34 cellular contexts compared by ENCODE assay signal in genomic region chr9:69049094-69049493, GRCh38. TPM values are rescaled to one million over a fixed set of nuclear protein-coding genes. Genes with fewer than 3 reads are reported as not detected.
"Had no signal": no experiment of that assay in that cellular context is flagged by ENCODE, and none has a peak within 500 bp of the region (broad histone marks: within the 10 kb centered on the region; RNA-seq: fewer than 3 reads in every experiment).

No MANE protein-coding gene starts in this region.

- H3K4me3 Mint-ChIP-seq: nephron; neural progenitor cell; stimulated activated effector memory CD8-positive, alpha-beta T cell treated with anti-CD3 and anti-CD28 coated beads, Interleukin-12 subunit alpha, Interleukin-12 subunit beta, amount 100 ng/mL, for 72 hours had no signal

- H2AFZ ChIP-seq: hepatocyte, neural progenitor cell had no signal

- H3K27me3 ChIP-seq: dorsolateral prefrontal cortex, esophagus muscularis mucosa, foreskin keratinocyte, gastroesophageal sphincter, heart left ventricle, hepatocyte, neural progenitor cell, right atrium auricular region, sigmoid colon, stomach, tibial nerve, vagina had no signal

- DNase-seq: dorsolateral prefrontal cortex; effector CD4-positive, alpha-beta T cell; foreskin keratinocyte; heart left ventricle; kidney; mesenchymal stem cell; midbrain; naive thymus-derived CD4-positive, alpha-beta T cell; sigmoid colon; stimulated activated CD4-positive, alpha-beta T cell treated with anti-CD3 and anti-CD28 coated beads, Interleukin-2, amount 100 ng/mL, for 24 hours; stimulated activated CD4-positive, alpha-beta T cell treated with anti-CD3 and anti-CD28 coated beads, Interleukin-4, amount 100 ng/mL, for 24 hours; stimulated activated naive CD4-positive, alpha-beta T cell treated with Interleukin-2 at 50 U/mL for 16 hours; stomach had no signal

- H3K9me3 Mint-ChIP-seq: naive thymus-derived CD4-positive, alpha-beta T cell; nephron; neural progenitor cell; stimulated activated effector memory CD8-positive, alpha-beta T cell treated with anti-CD3 and anti-CD28 coated beads, Interleukin-12 subunit alpha, Interleukin-12 subunit beta, amount 100 ng/mL, for 72 hours had no signal

- H3K27me3 Mint-ChIP-seq: naive thymus-derived CD4-positive, alpha-beta T cell had no signal

- H3K9me3 ChIP-seq: esophagus muscularis mucosa, gastroesophageal sphincter, heart left ventricle, prostate gland, right atrium auricular region, sigmoid colon, stomach, tibial nerve, vagina had no signal

- H3K36me3 ChIP-seq: neural progenitor cell, prostate gland had no signal

- H3K4me3 ChIP-seq: dorsolateral prefrontal cortex, esophagus muscularis mucosa, gastroesophageal sphincter, heart left ventricle, hepatocyte, neural progenitor cell, prostate gland, right atrium auricular region, sigmoid colon, stomach, tibial nerve, vagina had no signal

- H3K9ac ChIP-seq: neural progenitor cell had no signal

- H3K27ac Mint-ChIP-seq: neural progenitor cell; stimulated activated effector memory CD8-positive, alpha-beta T cell treated with anti-CD3 and anti-CD28 coated beads, Interleukin-12 subunit alpha, Interleukin-12 subunit beta, amount 100 ng/mL, for 72 hours had no signal

- H3K4me1 ChIP-seq: foreskin keratinocyte, prostate gland, vagina had no signal

- H3K27ac ChIP-seq: dorsolateral prefrontal cortex, epithelial cell of prostate, esophagus muscularis mucosa, foreskin keratinocyte, gastroesophageal sphincter, heart left ventricle, hepatocyte, neural progenitor cell, prostate gland, right atrium auricular region, sigmoid colon, stomach, tibial nerve, vagina had no signal

- ATAC-seq: foreskin keratinocyte; gastroesophageal sphincter; heart left ventricle; left lobe of liver; naive thymus-derived CD4-positive, alpha-beta T cell; stimulated activated effector memory CD8-positive, alpha-beta T cell treated with anti-CD3 and anti-CD28 coated beads, Interleukin-12 subunit alpha, Interleukin-12 subunit beta, amount 100 ng/mL, for 72 hours had no signal

- H3K4me2 ChIP-seq: hepatocyte, neural progenitor cell had no signal

RNA-seq across cellular contexts. Expression of gene PRKACG, which starts 35.2 kb away (rescaled TPM):
- total RNA-seq: dorsolateral prefrontal cortex; esophagus muscularis mucosa; fibroblast of lung; foreskin keratinocyte; gastroesophageal sphincter; heart left ventricle; hepatocyte; kidney; left lobe of liver; lower leg skin; lung microvascular endothelial cell; mucosa of gallbladder; naive thymus-derived CD4-positive, alpha-beta T cell; osteocyte; right atrium auricular region; sigmoid colon; skeletal muscle tissue; stomach; subcutaneous adipose tissue; temporal lobe; tibial nerve; ureter; vagina had no signal
- polyA plus RNA-seq: fibroblast of lung; foreskin keratinocyte; heart left ventricle; hepatocyte; naive thymus-derived CD4-positive, alpha-beta T cell; sigmoid colon; stomach had no signal
